1 cellular context compared by ENCODE assay signal in genomic region chr1:204991342-204991844, GRCh38.
TF ChIP-seq lines count a peak whose summit lies in the region.

No MANE protein-coding gene starts in this region.

TF ChIP-seq in GM12878, 131 proteins besides CTCF, POLR2A, EP300 and RAD21 (continued from another document):
- TF ChIP-seq, protein P1, sequence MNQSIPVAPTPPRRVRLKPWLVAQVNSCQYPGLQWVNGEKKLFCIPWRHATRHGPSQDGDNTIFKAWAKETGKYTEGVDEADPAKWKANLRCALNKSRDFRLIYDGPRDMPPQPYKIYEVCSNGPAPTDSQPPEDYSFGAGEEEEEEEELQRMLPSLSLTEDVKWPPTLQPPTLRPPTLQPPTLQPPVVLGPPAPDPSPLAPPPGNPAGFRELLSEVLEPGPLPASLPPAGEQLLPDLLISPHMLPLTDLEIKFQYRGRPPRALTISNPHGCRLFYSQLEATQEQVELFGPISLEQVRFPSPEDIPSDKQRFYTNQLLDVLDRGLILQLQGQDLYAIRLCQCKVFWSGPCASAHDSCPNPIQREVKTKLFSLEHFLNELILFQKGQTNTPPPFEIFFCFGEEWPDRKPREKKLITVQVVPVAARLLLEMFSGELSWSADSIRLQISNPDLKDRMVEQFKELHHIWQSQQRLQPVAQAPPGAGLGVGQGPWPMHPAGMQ (IDR thresholded peaks at IDR 0.05; ENCODE audit: borderline replicate concordance) = no peak
- TF ChIP-seq YY1 (IDR thresholded peaks at IDR 0.05; ENCODE audit: low read depth, low read length) = no peak
- TF ChIP-seq, protein P2, sequence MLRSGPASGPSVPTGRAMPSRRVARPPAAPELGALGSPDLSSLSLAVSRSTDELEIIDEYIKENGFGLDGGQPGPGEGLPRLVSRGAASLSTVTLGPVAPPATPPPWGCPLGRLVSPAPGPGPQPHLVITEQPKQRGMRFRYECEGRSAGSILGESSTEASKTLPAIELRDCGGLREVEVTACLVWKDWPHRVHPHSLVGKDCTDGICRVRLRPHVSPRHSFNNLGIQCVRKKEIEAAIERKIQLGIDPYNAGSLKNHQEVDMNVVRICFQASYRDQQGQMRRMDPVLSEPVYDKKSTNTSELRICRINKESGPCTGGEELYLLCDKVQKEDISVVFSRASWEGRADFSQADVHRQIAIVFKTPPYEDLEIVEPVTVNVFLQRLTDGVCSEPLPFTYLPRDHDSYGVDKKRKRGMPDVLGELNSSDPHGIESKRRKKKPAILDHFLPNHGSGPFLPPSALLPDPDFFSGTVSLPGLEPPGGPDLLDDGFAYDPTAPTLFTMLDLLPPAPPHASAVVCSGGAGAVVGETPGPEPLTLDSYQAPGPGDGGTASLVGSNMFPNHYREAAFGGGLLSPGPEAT (IDR thresholded peaks at IDR 0.05; ENCODE audit: low read depth) = no peak
- no peak for TF ChIP-seq ASH2L (IDR thresholded peaks at IDR 0.05; ENCODE audit: borderline replicate concordance, low read depth)
- TF ChIP-seq, protein P3, sequence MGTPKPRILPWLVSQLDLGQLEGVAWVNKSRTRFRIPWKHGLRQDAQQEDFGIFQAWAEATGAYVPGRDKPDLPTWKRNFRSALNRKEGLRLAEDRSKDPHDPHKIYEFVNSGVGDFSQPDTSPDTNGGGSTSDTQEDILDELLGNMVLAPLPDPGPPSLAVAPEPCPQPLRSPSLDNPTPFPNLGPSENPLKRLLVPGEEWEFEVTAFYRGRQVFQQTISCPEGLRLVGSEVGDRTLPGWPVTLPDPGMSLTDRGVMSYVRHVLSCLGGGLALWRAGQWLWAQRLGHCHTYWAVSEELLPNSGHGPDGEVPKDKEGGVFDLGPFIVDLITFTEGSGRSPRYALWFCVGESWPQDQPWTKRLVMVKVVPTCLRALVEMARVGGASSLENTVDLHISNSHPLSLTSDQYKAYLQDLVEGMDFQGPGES (IDR thresholded peaks at IDR 0.05) = no peak
- no peak for TF ChIP-seq GATAD2B (conservative IDR thresholded peaks at IDR 0.05; ENCODE audit: low read depth)
- no peak for TF ChIP-seq RB1 (IDR thresholded peaks at IDR 0.05; ENCODE audit: borderline replicate concordance)
- TF ChIP-seq YBX1 (IDR thresholded peaks at IDR 0.05) = no peak
- TF ChIP-seq, protein P4, sequence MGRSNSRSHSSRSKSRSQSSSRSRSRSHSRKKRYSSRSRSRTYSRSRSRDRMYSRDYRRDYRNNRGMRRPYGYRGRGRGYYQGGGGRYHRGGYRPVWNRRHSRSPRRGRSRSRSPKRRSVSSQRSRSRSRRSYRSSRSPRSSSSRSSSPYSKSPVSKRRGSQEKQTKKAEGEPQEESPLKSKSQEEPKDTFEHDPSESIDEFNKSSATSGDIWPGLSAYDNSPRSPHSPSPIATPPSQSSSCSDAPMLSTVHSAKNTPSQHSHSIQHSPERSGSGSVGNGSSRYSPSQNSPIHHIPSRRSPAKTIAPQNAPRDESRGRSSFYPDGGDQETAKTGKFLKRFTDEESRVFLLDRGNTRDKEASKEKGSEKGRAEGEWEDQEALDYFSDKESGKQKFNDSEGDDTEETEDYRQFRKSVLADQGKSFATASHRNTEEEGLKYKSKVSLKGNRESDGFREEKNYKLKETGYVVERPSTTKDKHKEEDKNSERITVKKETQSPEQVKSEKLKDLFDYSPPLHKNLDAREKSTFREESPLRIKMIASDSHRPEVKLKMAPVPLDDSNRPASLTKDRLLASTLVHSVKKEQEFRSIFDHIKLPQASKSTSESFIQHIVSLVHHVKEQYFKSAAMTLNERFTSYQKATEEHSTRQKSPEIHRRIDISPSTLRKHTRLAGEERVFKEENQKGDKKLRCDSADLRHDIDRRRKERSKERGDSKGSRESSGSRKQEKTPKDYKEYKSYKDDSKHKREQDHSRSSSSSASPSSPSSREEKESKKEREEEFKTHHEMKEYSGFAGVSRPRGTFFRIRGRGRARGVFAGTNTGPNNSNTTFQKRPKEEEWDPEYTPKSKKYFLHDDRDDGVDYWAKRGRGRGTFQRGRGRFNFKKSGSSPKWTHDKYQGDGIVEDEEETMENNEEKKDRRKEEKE (IDR thresholded peaks at IDR 0.05) = no peak
- TF ChIP-seq CREB1 (IDR thresholded peaks at IDR 0.05; ENCODE audit: low read depth) = no peak
- no peak for TF ChIP-seq REST (IDR thresholded peaks at IDR 0.05; ENCODE audit: low read depth, low read length)
- TF ChIP-seq MEF2A (IDR thresholded peaks at IDR 0.05; ENCODE audit: insufficient read depth, low read depth, low read length) = no peak
- TF ChIP-seq NFYA (IDR thresholded peaks at IDR 0.05; ENCODE audit: borderline replicate concordance, low read depth, low read length) = no peak
- TF ChIP-seq ESRRA (IDR thresholded peaks at IDR 0.05; ENCODE audit: low read length) = no peak
